Comparison of ENCODE assay signal across 18 cellular contexts in the genomic region with DNA sequence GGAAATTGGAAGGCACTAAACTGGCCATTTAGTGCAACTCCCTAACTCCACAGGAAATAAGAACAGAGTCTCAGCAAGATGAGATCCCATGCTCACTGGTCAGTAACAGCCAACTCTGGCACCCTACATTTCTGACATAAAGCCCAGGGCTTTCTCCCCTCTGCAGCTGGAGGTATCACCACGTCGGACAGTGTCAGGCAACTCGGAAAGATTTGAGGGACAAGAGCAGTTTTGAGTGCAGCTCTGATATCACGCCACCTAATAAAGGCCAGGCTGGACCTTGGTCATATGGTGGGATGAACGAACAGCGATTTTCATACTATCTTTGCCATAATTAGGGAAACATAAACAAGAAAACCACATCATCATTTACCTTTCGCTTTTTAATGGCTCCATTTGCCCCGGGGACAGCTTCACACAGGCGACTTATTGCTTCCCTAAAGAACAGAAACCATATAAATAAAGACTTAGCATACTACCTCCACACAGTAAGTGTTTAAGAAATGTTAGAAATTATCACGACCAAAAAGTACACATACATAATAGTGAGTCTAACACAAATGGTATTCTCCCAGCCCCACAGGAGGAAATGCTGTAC.
"Had no signal": no experiment of that assay in that cellular context is flagged by ENCODE, and none has a peak within 500 bp of the region (broad histone marks: within the 10 kb centered on the region; RNA-seq: fewer than 3 reads in every experiment).

No MANE protein-coding gene starts in this region.

- H3K36me3 Mint-ChIP-seq: naive B cell had no signal

- H3K9me3 ChIP-seq: heart right ventricle, neutrophil, right atrium auricular region, transverse colon had no signal

- H3K27me3 ChIP-seq: heart right ventricle, right atrium auricular region had no signal

- H3K27ac Mint-ChIP-seq: activated CD4-positive, alpha-beta T cell treated with anti-CD3 and anti-CD28 coated beads, Interleukin-2, amount 10 ng/mL, durations not matched to agents 7 days and 5 days; activated T-helper 1 cell treated with anti-CD3 and anti-CD28 coated beads, Interleukin-12 subunit alpha, Interleukin-12 subunit beta, Interleukin-2, Interleukin-4 antibody, amounts not matched to agents 30 ng/mL and 10 ng/mL and 1 ng/mL, durations not matched to agents 14 hours and 24 hours and 36 hours; dendritic cell treated with granulocyte-macrophage colony-stimulating factor and Interleukin-4, amounts not matched to agents 40 ng/mL and 50 ng/mL, for 4 days; naive B cell had no signal

- H3K4me3 Mint-ChIP-seq: activated CD4-positive, alpha-beta T cell treated with anti-CD3 and anti-CD28 coated beads, Interleukin-2, amount 10 ng/mL, durations not matched to agents 7 days and 5 days; activated T-helper 1 cell treated with anti-CD3 and anti-CD28 coated beads, Interleukin-12 subunit alpha, Interleukin-12 subunit beta, Interleukin-2, Interleukin-4 antibody, amounts not matched to agents 30 ng/mL and 10 ng/mL and 1 ng/mL, durations not matched to agents 14 hours and 24 hours and 36 hours; dendritic cell treated with granulocyte-macrophage colony-stimulating factor and Interleukin-4, amounts not matched to agents 40 ng/mL and 50 ng/mL, for 4 days; naive B cell had no signal

- ATAC-seq: heart right ventricle, left lobe of liver had no signal

- H3K4me1 Mint-ChIP-seq: naive B cell had no signal

- H3K36me3 ChIP-seq: heart right ventricle, neutrophil, right atrium auricular region, transverse colon had no signal

- H3K4me3 ChIP-seq: heart right ventricle, right atrium auricular region, transverse colon had no signal

- H3K4me1 ChIP-seq: right atrium auricular region, transverse colon had no signal

- H3K9me3 Mint-ChIP-seq: activated CD4-positive, alpha-beta T cell treated with anti-CD3 and anti-CD28 coated beads, Interleukin-2, amount 10 ng/mL, durations not matched to agents 7 days and 5 days; activated T-helper 1 cell treated with anti-CD3 and anti-CD28 coated beads, Interleukin-12 subunit alpha, Interleukin-12 subunit beta, Interleukin-2, Interleukin-4 antibody, amounts not matched to agents 30 ng/mL and 10 ng/mL and 1 ng/mL, durations not matched to agents 14 hours and 24 hours and 36 hours; dendritic cell treated with granulocyte-macrophage colony-stimulating factor and Interleukin-4, amounts not matched to agents 40 ng/mL and 50 ng/mL, for 4 days; naive B cell had no signal

- DNase-seq: activated CD4-positive, alpha-beta T cell treated with anti-CD3 and anti-CD28 coated beads, Interleukin-2, amount 10 ng/mL, durations not matched to agents 7 days and 5 days; activated naive CD4-positive, alpha-beta T cell; anterior cingulate cortex; effector memory CD4-positive, alpha-beta T cell; foreskin melanocyte; heart right ventricle; midbrain; naive B cell; small intestine; stimulated activated CD4-positive, alpha-beta T cell treated with anti-CD3 and anti-CD28 coated beads, Interleukin-4, amount 100 ng/mL, for 24 hours; stimulated activated naive CD4-positive, alpha-beta T cell treated with Interleukin-2 at 50 U/mL for 16 hours; substantia nigra; transverse colon had no signal

- H3K27ac ChIP-seq: neutrophil had no signal
